In genomic region chr4:82049294-82049693, GRCh38 we compare ENCODE assay signal across 23 cellular contexts.
"Had no signal": no experiment of that assay in that cellular context is flagged by ENCODE, and none has a peak within 500 bp of the region (broad histone marks: within the 10 kb centered on the region; RNA-seq: fewer than 3 reads in every experiment).

No MANE protein-coding gene starts in this region.

- H3K9me3 Mint-ChIP-seq: stimulated activated memory B cell treated with anti-CD40 and anti-IgM and Interleukin-4, amounts not matched to agents 10 μg/mL and 1 μg/mL and 100 μg/mL, for 72 hours; stimulated activated naive B cell treated with anti-CD40 and anti-IgM and Interleukin-4, amounts not matched to agents 10 μg/mL and 1 μg/mL and 100 μg/mL, for 72 hours; stimulated activated naive CD8-positive, alpha-beta T cell treated with anti-CD3 and anti-CD28 coated beads, Interleukin-15, Interleukin-2, amounts not matched to agents 100 ng/mL and 50 ng/mL, for 24 hours; type B pancreatic cell had no signal

- H3K4me3 Mint-ChIP-seq: stimulated activated memory B cell treated with anti-CD40 and anti-IgM and Interleukin-4, amounts not matched to agents 10 μg/mL and 1 μg/mL and 100 μg/mL, for 72 hours; stimulated activated naive B cell treated with anti-CD40 and anti-IgM and Interleukin-4, amounts not matched to agents 10 μg/mL and 1 μg/mL and 100 μg/mL, for 72 hours; stimulated activated naive CD8-positive, alpha-beta T cell treated with anti-CD3 and anti-CD28 coated beads, Interleukin-15, Interleukin-2, amounts not matched to agents 100 ng/mL and 50 ng/mL, for 24 hours; type B pancreatic cell had no signal

- H3K36me3 Mint-ChIP-seq: stimulated activated memory B cell treated with anti-CD40 and anti-IgM and Interleukin-4, amounts not matched to agents 10 μg/mL and 1 μg/mL and 100 μg/mL, for 72 hours; stimulated activated naive B cell treated with anti-CD40 and anti-IgM and Interleukin-4, amounts not matched to agents 10 μg/mL and 1 μg/mL and 100 μg/mL, for 72 hours; type B pancreatic cell had no signal

- ATAC-seq: stimulated activated memory B cell treated with anti-CD40 and anti-IgM and Interleukin-4, amounts not matched to agents 10 μg/mL and 1 μg/mL and 100 μg/mL, for 72 hours; stimulated activated naive B cell treated with anti-CD40 and anti-IgM and Interleukin-4, amounts not matched to agents 10 μg/mL and 1 μg/mL and 100 μg/mL, for 72 hours; upper lobe of right lung had no signal

- DNase-seq: stimulated activated CD4-positive, alpha-beta T cell treated with anti-CD3 and anti-CD28 coated beads, Interleukin-1b, Interleukin-23, amount 100 ng/mL, for 48 hours; stimulated activated CD4-positive, alpha-beta T cell treated with anti-CD3 and anti-CD28 coated beads, Interleukin-2, amount 100 ng/mL, for 24 hours; stimulated activated CD4-positive, alpha-beta T cell treated with anti-CD3 and anti-CD28 coated beads, Interleukin-2, amount 100 ng/mL, for 48 hours; stimulated activated CD4-positive, alpha-beta T cell treated with anti-CD3 and anti-CD28 coated beads, Interleukin-4, amount 100 ng/mL, for 1 hour; stimulated activated CD4-positive, alpha-beta T cell treated with anti-CD3 and anti-CD28 coated beads, Interleukin-4, amount 100 ng/mL, for 24 hours; stimulated activated CD4-positive, alpha-beta T cell treated with anti-CD3 and anti-CD28 coated beads, Interleukin-4, amount 100 ng/mL, for 4 hours; stimulated activated CD8-positive, alpha-beta memory T cell treated with anti-CD3 and anti-CD28 coated beads, Interleukin-4, amount 100 ng/mL, for 48 hours; stimulated activated naive B cell treated with anti-CD40 and anti-IgM and Interleukin-4, amounts not matched to agents 10 μg/mL and 1 μg/mL and 100 μg/mL, for 72 hours; stimulated activated naive CD4-positive, alpha-beta T cell; stimulated activated naive CD4-positive, alpha-beta T cell treated with Interleukin-2 at 50 U/mL for 16 hours; stomach; substantia nigra; testis; thyroid gland; tibial artery; transverse colon; trophoblast cell; upper lobe of left lung; upper lobe of right lung; uterus had no signal

- H3K27ac Mint-ChIP-seq: stimulated activated memory B cell treated with anti-CD40 and anti-IgM and Interleukin-4, amounts not matched to agents 10 μg/mL and 1 μg/mL and 100 μg/mL, for 72 hours; stimulated activated naive B cell treated with anti-CD40 and anti-IgM and Interleukin-4, amounts not matched to agents 10 μg/mL and 1 μg/mL and 100 μg/mL, for 72 hours; stimulated activated naive CD8-positive, alpha-beta T cell treated with anti-CD3 and anti-CD28 coated beads, Interleukin-15, Interleukin-2, amounts not matched to agents 100 ng/mL and 50 ng/mL, for 24 hours; type B pancreatic cell had no signal

- H3K4me1 Mint-ChIP-seq: stimulated activated memory B cell treated with anti-CD40 and anti-IgM and Interleukin-4, amounts not matched to agents 10 μg/mL and 1 μg/mL and 100 μg/mL, for 72 hours; stimulated activated naive B cell treated with anti-CD40 and anti-IgM and Interleukin-4, amounts not matched to agents 10 μg/mL and 1 μg/mL and 100 μg/mL, for 72 hours had no signal
